16 cellular contexts compared by ENCODE assay signal in genomic region chr11:114140826-114141225, GRCh38.
"Had no signal": no experiment of that assay in that cellular context is flagged by ENCODE, and none has a peak within 500 bp of the region (broad histone marks: within the 10 kb centered on the region; RNA-seq: fewer than 3 reads in every experiment).

No MANE protein-coding gene starts in this region.

- ATAC-seq: activated CD4-positive, CD25-positive, alpha-beta regulatory T cell treated with anti-CD3 and anti-CD28 coated beads, Interleukin-2, amount 50 U/mL, for 24 hours; activated T-cell treated with anti-CD3 and anti-CD28 coated beads, Interleukin-2, amount 50 U/mL, for 4 hours; stimulated activated naive CD8-positive, alpha-beta T cell treated with anti-CD3 and anti-CD28 coated beads, Interleukin-15, amount 100 ng/mL, for 72 hours had no signal

- H3K4me1 ChIP-seq: SJCRH30 had no signal

- H3K4me3 Mint-ChIP-seq: activated naive CD8-positive, alpha-beta T cell treated with anti-CD3 and anti-CD28 coated beads, Interleukin-2, amount 10 ng/mL, durations not matched to agents 7 days and 5 days; activated T-cell treated with anti-CD3 and anti-CD28 coated beads, Interleukin-2, amount 50 U/mL, for 4 hours; stimulated activated naive CD8-positive, alpha-beta T cell treated with anti-CD3 and anti-CD28 coated beads, Interleukin-15, amount 100 ng/mL, for 72 hours; T-helper 2 cell treated with Interferon-gamma antibody and Interleukin-4, amounts not matched to agents 5 μg/mL and 100 μg/mL, for 36 hours; type B pancreatic cell had no signal

- H3K27ac Mint-ChIP-seq: activated naive CD8-positive, alpha-beta T cell treated with anti-CD3 and anti-CD28 coated beads, Interleukin-2, amount 10 ng/mL, durations not matched to agents 7 days and 5 days; T-helper 2 cell treated with Interferon-gamma antibody and Interleukin-4, amounts not matched to agents 5 μg/mL and 100 μg/mL, for 36 hours; type B pancreatic cell had no signal

- FAIRE-seq: astrocyte had no signal

- H3K36me3 Mint-ChIP-seq: type B pancreatic cell had no signal

- H3K4me3 ChIP-seq: cardiac muscle cell, colonic mucosa, SJCRH30 had no signal

- H3K27ac ChIP-seq: cardiac muscle cell, colonic mucosa, SJCRH30 had no signal

- H3K27me3 Mint-ChIP-seq: stimulated activated naive CD8-positive, alpha-beta T cell treated with anti-CD3 and anti-CD28 coated beads, Interleukin-15, amount 100 ng/mL, for 72 hours had no signal

- H3K36me3 ChIP-seq: cardiac muscle cell, colonic mucosa, SJCRH30 had no signal

- DNase-seq: activated naive CD8-positive, alpha-beta T cell treated with anti-CD3 and anti-CD28 coated beads, Interleukin-2, amount 10 ng/mL, durations not matched to agents 7 days and 5 days; activated T-cell treated with anti-CD3 and anti-CD28 coated beads, Interleukin-2, amount 50 U/mL, for 4 hours; colonic mucosa; effector CD8-positive, alpha-beta T cell; hippocampal formation; naive B cell; SJCRH30; stimulated activated CD4-positive, alpha-beta T cell treated with anti-CD3 and anti-CD28 coated beads, Interleukin-15, amount 100 ng/mL, for 24 hours; stimulated activated CD4-positive, alpha-beta T cell treated with anti-CD3 and anti-CD28 coated beads, Interleukin-4, amount 100 ng/mL, for 24 hours; stimulated activated naive CD8-positive, alpha-beta T cell treated with anti-CD3 and anti-CD28 coated beads, Interleukin-15, amount 100 ng/mL, for 72 hours; SW 1271 had no signal

- H3K27me3 ChIP-seq: colonic mucosa, SJCRH30 had no signal

- H3K9me3 Mint-ChIP-seq: activated naive CD8-positive, alpha-beta T cell treated with anti-CD3 and anti-CD28 coated beads, Interleukin-2, amount 10 ng/mL, durations not matched to agents 7 days and 5 days; activated T-cell treated with anti-CD3 and anti-CD28 coated beads, Interleukin-2, amount 50 U/mL, for 4 hours; stimulated activated naive CD8-positive, alpha-beta T cell treated with anti-CD3 and anti-CD28 coated beads, Interleukin-15, amount 100 ng/mL, for 72 hours; T-helper 2 cell treated with Interferon-gamma antibody and Interleukin-4, amounts not matched to agents 5 μg/mL and 100 μg/mL, for 36 hours; type B pancreatic cell had no signal

- H3K9me3 ChIP-seq: colonic mucosa, SJCRH30 had no signal
